In the genomic region with DNA sequence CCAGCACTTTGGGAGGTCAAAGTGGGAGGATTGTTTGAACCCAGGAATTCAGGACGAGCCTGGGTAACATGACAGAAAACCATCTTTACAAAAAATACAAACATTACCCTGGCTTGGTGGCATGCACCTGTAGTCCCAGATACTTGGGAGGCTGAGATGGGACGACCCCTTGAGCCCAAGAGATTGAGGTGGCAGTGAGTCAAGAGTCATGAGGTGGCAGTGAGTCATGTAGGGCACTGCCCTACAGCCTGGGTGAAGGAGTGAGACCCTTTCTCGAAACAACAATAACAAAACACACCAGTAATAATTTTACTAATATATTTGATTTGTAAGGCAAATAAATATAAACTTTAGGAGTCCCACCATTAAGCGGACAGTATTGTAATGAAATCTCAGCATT, we compare ENCODE assay signal across 23 cellular contexts.
"Had no signal": no experiment of that assay in that cellular context is flagged by ENCODE, and none has a peak within 500 bp of the region (broad histone marks: within the 10 kb centered on the region; RNA-seq: fewer than 3 reads in every experiment).

No MANE protein-coding gene starts in this region.

- ATAC-seq: effector memory CD8-positive, alpha-beta T cell; esophagus mucosa; gastrocnemius medialis; heart right ventricle; left cardiac atrium; left lung; left ventricle myocardium superior; lower lobe of right lung; mucosa of descending colon; naive thymus-derived CD8-positive, alpha-beta T cell had no signal

- H3K36me3 Mint-ChIP-seq: mesothelial cell of epicardium; naive B cell; naive thymus-derived CD8-positive, alpha-beta T cell had no signal

- H3K4me3 ChIP-seq: esophagus squamous epithelium, gastrocnemius medialis, heart right ventricle, left lung, lower lobe of right lung, mucosa of descending colon had no signal

- H3K27me3 ChIP-seq: esophagus squamous epithelium, gastrocnemius medialis, heart right ventricle, left lung had no signal

- H3K9me3 Mint-ChIP-seq: endodermal cell, mesothelial cell of epicardium, naive B cell had no signal

- H3K36me3 ChIP-seq: esophagus squamous epithelium, gastrocnemius medialis, heart right ventricle, left lung, lower lobe of right lung had no signal

- H3K4me3 Mint-ChIP-seq: dendritic cell treated with granulocyte-macrophage colony-stimulating factor and Interleukin-4, amounts not matched to agents 40 ng/mL and 50 ng/mL, for 4 days; effector memory CD8-positive, alpha-beta T cell; endodermal cell; mesothelial cell of epicardium; naive B cell; naive thymus-derived CD8-positive, alpha-beta T cell had no signal

- H3K27me3 Mint-ChIP-seq: dendritic cell treated with granulocyte-macrophage colony-stimulating factor and Interleukin-4, amounts not matched to agents 40 ng/mL and 50 ng/mL, for 4 days; effector memory CD8-positive, alpha-beta T cell; naive B cell; naive thymus-derived CD8-positive, alpha-beta T cell had no signal

- DNase-seq: cortex of kidney; effector CD8-positive, alpha-beta T cell; effector memory CD8-positive, alpha-beta T cell; endodermal cell; erythroblast; esophagus squamous epithelium; foreskin fibroblast; foreskin melanocyte; gastrocnemius medialis; head of caudate nucleus; heart right ventricle; hippocampal formation; left cardiac atrium; left lung; left ventricle myocardium superior; lower lobe of right lung; mesenchymal stem cell; mucosa of descending colon; naive B cell; naive thymus-derived CD8-positive, alpha-beta T cell had no signal

- H3K4me1 Mint-ChIP-seq: naive B cell; naive thymus-derived CD8-positive, alpha-beta T cell had no signal

- H3K27ac Mint-ChIP-seq: dendritic cell treated with granulocyte-macrophage colony-stimulating factor and Interleukin-4, amounts not matched to agents 40 ng/mL and 50 ng/mL, for 4 days; effector memory CD8-positive, alpha-beta T cell; endodermal cell; mesothelial cell of epicardium; naive B cell; naive thymus-derived CD8-positive, alpha-beta T cell had no signal
